In genomic region chrX:126824596-126824995, GRCh38 we compare ENCODE assay signal across 35 cellular contexts. TPM values are rescaled to one million over a fixed set of nuclear protein-coding genes. Genes with fewer than 3 reads are reported as not detected.
"Had no signal": no experiment of that assay in that cellular context is flagged by ENCODE, and none has a peak within 500 bp of the region (broad histone marks: within the 10 kb centered on the region; RNA-seq: fewer than 3 reads in every experiment).

No MANE protein-coding gene starts in this region.

- FAIRE-seq: bronchial epithelial cell, TTC549 had no signal

- H3K4me3 ChIP-seq: ascending aorta, cardiac muscle cell had no signal

- H3K36me3 ChIP-seq: ascending aorta, cardiac muscle cell had no signal

- H3K9me3 ChIP-seq: ascending aorta had no signal

- H3K27me3 ChIP-seq: ascending aorta, cardiac muscle cell had no signal

- ATAC-seq: activated CD8-positive, alpha-beta T cell treated with anti-CD3 and anti-CD28 coated beads for 36 hours; activated naive CD8-positive, alpha-beta T cell treated with anti-CD3 and anti-CD28 coated beads, Interleukin-2, amount 50 U/mL, for 24 hours; activated T-cell treated with anti-CD3 and anti-CD28 coated beads, Interleukin-2, amount 50 U/mL, for 4 hours; activated T-cell treated with anti-CD3 and anti-CD28 coated beads, Interleukin-2, amount 50 U/mL, for 72 hours; activated T-helper 17 cell treated with anti-CD3 and anti-CD28 coated beads, Interleukin-2, amount 50 U/mL, for 72 hours had no signal

- DNase-seq: activated B cell treated with CpG ODN at 0.5 μM for 24 hours; activated CD4-positive, alpha-beta memory T cell treated with anti-CD3 and anti-CD28 coated beads for 36 hours; activated CD4-positive, alpha-beta T cell treated with anti-CD3 and anti-CD28 coated beads for 4 hours; activated CD4-positive, alpha-beta T cell treated with anti-CD3 and anti-CD28 coated beads, Interleukin-2, amount 10 ng/mL, durations not matched to agents 24 days and 14 days; activated CD4-positive, alpha-beta T cell treated with anti-CD3 and anti-CD28 coated beads, Interleukin-2, amount 50 U/mL, for 1 hour; activated CD4-positive, alpha-beta T cell treated with anti-CD3 and anti-CD28 coated beads, Interleukin-2, amount 50 U/mL, for 4 hours; activated CD4-positive, CD25-positive, alpha-beta regulatory T cell treated with anti-CD3 and anti-CD28 coated beads, Interleukin-2, amount 50 U/mL, for 72 hours; activated CD8-positive, alpha-beta memory T cell treated with anti-CD3 and anti-CD28 coated beads, Interleukin-2, amount 50 U/mL, for 4 hours; activated CD8-positive, alpha-beta T cell treated with anti-CD3 and anti-CD28 coated beads for 36 hours; activated gamma-delta T cell; activated naive CD4-positive, alpha-beta T cell treated with anti-CD3 and anti-CD28 coated beads, Interleukin-2, amount 10 ng/mL, durations not matched to agents 7 days and 5 days; activated naive CD4-positive, alpha-beta T cell treated with Interleukin-2 at 50 U/mL for 16 hours; activated naive CD8-positive, alpha-beta T cell treated with anti-CD3 and anti-CD28 coated beads, Interleukin-2, amount 10 ng/mL, durations not matched to agents 7 days and 5 days; activated naive CD8-positive, alpha-beta T cell treated with anti-CD3 and anti-CD28 coated beads, Interleukin-2, amount 50 U/mL, for 24 hours; activated T-cell treated with anti-CD3 and anti-CD28 coated beads for 4 hours; activated T-cell treated with anti-CD3 and anti-CD28 coated beads, Interleukin-2, amount 50 U/mL, for 1 hour; activated T-cell treated with anti-CD3 and anti-CD28 coated beads, Interleukin-2, amount 50 U/mL, for 4 hours; activated T-cell treated with anti-CD3 and anti-CD28 coated beads, Interleukin-2, amount 50 U/mL, for 72 hours; amygdala; anterior cingulate cortex; caudate nucleus; cerebellar nuclear complex; T-helper 1 cell; T-helper 2 cell; T-helper 9 cell had no signal

- H3K27ac ChIP-seq: ascending aorta, cardiac muscle cell, VCaP had no signal

- H3K4me1 ChIP-seq: ascending aorta had no signal

RNA-seq across cellular contexts. Expression of gene PRR32, which starts 5.1 kb away (rescaled TPM):
- total RNA-seq: activated B cell treated with CpG ODN at 0.5 μM for 24 hours; activated CD4-positive, alpha-beta memory T cell treated with anti-CD3 and anti-CD28 coated beads for 36 hours; activated CD4-positive, alpha-beta T cell treated with anti-CD3 and anti-CD28 coated beads, Interleukin-2, amount 10 ng/mL, durations not matched to agents 24 days and 14 days; activated CD8-positive, alpha-beta memory T cell treated with anti-CD3 and anti-CD28 coated beads for 36 hours; activated CD8-positive, alpha-beta T cell treated with anti-CD3 and anti-CD28 coated beads for 36 hours; activated naive CD8-positive, alpha-beta T cell treated with anti-CD3 and anti-CD28 coated beads, Interleukin-2, amount 10 ng/mL, durations not matched to agents 7 days and 5 days; activated T-cell treated with anti-CD3 and anti-CD28 coated beads, Interleukin-2, amount 50 U/mL, for 4 hours; activated T-cell treated with anti-CD3 and anti-CD28 coated beads, Interleukin-2, amount 50 U/mL, for 72 hours; activated T-helper 1 cell treated with anti-CD3 and anti-CD28 coated beads, Interleukin-12 subunit alpha, Interleukin-12 subunit beta, Interleukin-2, Interleukin-4 antibody, amounts not matched to agents 30 ng/mL and 10 ng/mL and 1 ng/mL, durations not matched to agents 14 hours and 24 hours and 36 hours; activated T-helper 17 cell treated with anti-CD3 and anti-CD28 coated beads, Interleukin-2, amount 50 U/mL, for 72 hours; ascending aorta; bronchial epithelial cell; chondrocyte had no signal
- polyA plus RNA-seq: adipose tissue, cardiac muscle cell had no signal
